15 cellular contexts compared by ENCODE assay signal in genomic region chr18:69839497-69839896, GRCh38.
DNase-seq lines count a peak whose midpoint lies in the region; ATAC-seq and TF ChIP-seq lines count a peak whose summit lies in the region.
"Had no signal": no experiment of that assay in that cellular context is flagged by ENCODE, and none has a peak within 500 bp of the region (broad histone marks: within the 10 kb centered on the region; RNA-seq: fewer than 3 reads in every experiment).

No MANE protein-coding gene starts in this region.

- H3K27me3 Mint-ChIP-seq in chondrocyte (ENCODE audit: low read depth) (no peaks in the 10 kb centered on the region), immature natural killer cell (ENCODE audit: low read depth in 3 of 3) (peaks cover 3 to 6% (median 4%) of the 10 kb centered on the region in 3 donors), Calu3 (ENCODE audit: unreplicated experiment) (no peaks in the 10 kb centered on the region)
- H3K27me3 Mint-ChIP-seq in activated naive CD4-positive, alpha-beta T cell treated with anti-CD3 and anti-CD28 coated beads, Interleukin-2, amount 10 ng/mL, durations not matched to agents 7 days and 5 days, result no peaks in the 10 kb centered on the region

- no peak overlapping the region for H3K4me2 ChIP-seq in IMR-90 (ENCODE audit: low read depth, low read length)
- peak overlapping the region; percentile 85 for H3K4me2 ChIP-seq in skeletal muscle satellite cell (ENCODE audit: low read length)

- H3K79me1 ChIP-seq in IMR-90 (ENCODE audit: low read depth in 1 of 2, low read length in 2 of 2), result no peaks in the 10 kb centered on the region

- H3K27ac Mint-ChIP-seq in chondrocyte (ENCODE audit: unreplicated experiment) (no peak overlapping the region), immature natural killer cell (no peak overlapping the region), Calu3 (ENCODE audit: unreplicated experiment) (no peak overlapping the region)
- H3K27ac Mint-ChIP-seq in activated naive CD4-positive, alpha-beta T cell treated with anti-CD3 and anti-CD28 coated beads, Interleukin-2, amount 10 ng/mL, durations not matched to agents 7 days and 5 days, result no peak overlapping the region
- H3K27ac Mint-ChIP-seq: CD8-positive, alpha-beta T cell; IgD-negative memory B cell had no signal

- H3K9me3 Mint-ChIP-seq in chondrocyte (ENCODE audit: low read depth), result no peaks in the 10 kb centered on the region
- no peaks in the 10 kb centered on the region for H3K9me3 Mint-ChIP-seq in immature natural killer cell
- H3K9me3 Mint-ChIP-seq in Calu3 (ENCODE audit: low read depth, unreplicated experiment), result no peaks in the 10 kb centered on the region
- no peaks in the 10 kb centered on the region for H3K9me3 Mint-ChIP-seq in activated naive CD4-positive, alpha-beta T cell treated with anti-CD3 and anti-CD28 coated beads, Interleukin-2, amount 10 ng/mL, durations not matched to agents 7 days and 5 days
- H3K9me3 Mint-ChIP-seq: CD8-positive, alpha-beta T cell; IgD-negative memory B cell had no signal

- H3K14ac ChIP-seq in IMR-90 (replicated peaks; ENCODE audit: low read depth, low read length), result no peak overlapping the region

- H2BK5ac ChIP-seq in IMR-90 (ENCODE audit: low read depth, low read length, poor library complexity, severe bottlenecking), result no peak overlapping the region

- H4K91ac ChIP-seq in IMR-90 (ENCODE audit: insufficient read depth, low read depth, low read length), result no peak overlapping the region; the same call in 1 of the 2 replicates

- no peak for ATAC-seq in IMR-90 (ENCODE audit: low read depth)
- ATAC-seq: CD8-positive, alpha-beta T cell had no signal

- peaks cover 6% of the 10 kb centered on the region for H3K9me1 ChIP-seq in IMR-90 (ENCODE audit: insufficient read depth, low read length)

- H2BK20ac ChIP-seq in IMR-90 (ENCODE audit: low read depth, low read length), result peak overlapping the region; percentile 65

- H2AFZ ChIP-seq in IMR-90 (replicated peaks; ENCODE audit: low read length, poor library complexity), result no peak overlapping the region

- no peak overlapping the region for H3K18ac ChIP-seq in IMR-90 (ENCODE audit: low read depth, low read length)

- no peaks in the 10 kb centered on the region for H4K20me1 ChIP-seq in IMR-90 (ENCODE audit: insufficient read depth, low read length)

- H3K36me3 ChIP-seq in ES-I3 (ENCODE audit: insufficient read depth, low read length) (no peaks in the 10 kb centered on the region; the same call in 1 of the 2 replicates), IMR-90 (ENCODE audit: control insufficient read depth, insufficient read depth, low read length) (no peaks in the 10 kb centered on the region), skeletal muscle satellite cell (ENCODE audit: insufficient read depth, low read length) (no peaks in the 10 kb centered on the region)

- no peak overlapping the region for H3K56ac ChIP-seq in IMR-90 (ENCODE audit: extremely low read depth, insufficient read depth, low read length)

- H3K36me3 Mint-ChIP-seq in chondrocyte (ENCODE audit: low read depth), result no peaks in the 10 kb centered on the region
- H3K36me3 Mint-ChIP-seq in immature natural killer cell, result peaks cover 14 to 29% (median 19%) of the 10 kb centered on the region in 3 donors
- no peaks in the 10 kb centered on the region for H3K36me3 Mint-ChIP-seq in Calu3 (ENCODE audit: insufficient read depth, unreplicated experiment)
- peaks cover 8% of the 10 kb centered on the region for H3K36me3 Mint-ChIP-seq in activated naive CD4-positive, alpha-beta T cell treated with anti-CD3 and anti-CD28 coated beads, Interleukin-2, amount 10 ng/mL, durations not matched to agents 7 days and 5 days
- H3K36me3 Mint-ChIP-seq: IgD-negative memory B cell had no signal

- H2BK120ac ChIP-seq in IMR-90 (ENCODE audit: low read depth, low read length), result peak overlapping the region; percentile 33

- TF ChIP-seq POLR2A in IMR-90 (IDR thresholded peaks at IDR 0.05; ENCODE audit: low read depth, low read length), result no peak

- WGBS in IMR-90 (ENCODE audit: extremely low coverage in 2 of 2, insufficient read length in 1 of 2), 2 experiments, result 100% methylated on average over 1 of the region's 11 CpGs; no CpG with 5 or more reads in 1 of the 2 experiments

- H3K23ac ChIP-seq in IMR-90 (ENCODE audit: low read depth, low read length), result no peak overlapping the region

- DNase-seq in IMR-90 (no peak), chondrocyte (ENCODE audit: low spot score) (peak; percentile 91), immature natural killer cell (no peak), Calu3 (no peak)
- no peak for DNase-seq in activated naive CD4-positive, alpha-beta T cell treated with anti-CD3 and anti-CD28 coated beads, Interleukin-2, amount 10 ng/mL, durations not matched to agents 7 days and 5 days
- DNase-seq: AML-193; CD8-positive, alpha-beta T cell; NCI-H1694; NCI-H2081 treated with DMSO at 0.1 percent for 48 hours; NCI-H2171 treated with DMSO at 0.1 percent for 48 hours; NCI-H524 treated with DMSO at 0.1 percent for 48 hours; SHP77 had no signal

- dilution Hi-C loops in IMR-90 (cut with HindIII; ENCODE audit: low sequenced_read_pairs, unreplicated experiment), result no loop called here

- H2BK15ac ChIP-seq in IMR-90 (ENCODE audit: low read depth, low read length), result no peak overlapping the region; the same call in 2 of the 3 replicates

- intact Hi-C loops in IMR-90 (cut with micrococcal nuclease), result no loop called here
- intact Hi-C loops in Calu3 (cut with micrococcal nuclease; ENCODE audit: unreplicated experiment), result no loop called here

- no peak overlapping the region for H2AK9ac ChIP-seq in IMR-90 (replicated peaks; ENCODE audit: low read depth, low read length, poor library complexity)

- H3K4me1 ChIP-seq in ES-I3 (ENCODE audit: insufficient read depth, low read length) (no peaks in the 10 kb centered on the region; the same call in 1 of the 2 replicates), IMR-90 (ENCODE audit: control insufficient read depth, insufficient read depth, low read length) (peaks cover 9% of the 10 kb centered on the region), skeletal muscle satellite cell (ENCODE audit: control insufficient read depth, insufficient read depth, low read length) (peaks cover 15% of the 10 kb centered on the region)

- TF ChIP-seq CTCF in IMR-90 (conservative IDR thresholded peaks at IDR 0.05; ENCODE audit: low read depth, low read length), result no peak
- no peak for TF ChIP-seq CTCF in chondrocyte (IDR thresholded peaks at IDR 0.05)
- TF ChIP-seq CTCF in Calu3 (IDR thresholded peaks at IDR 0.05; ENCODE audit: unreplicated experiment), result no peak

- H3K4me1 Mint-ChIP-seq in chondrocyte (ENCODE audit: low read depth) (peaks cover 4% of the 10 kb centered on the region), immature natural killer cell (no peaks in the 10 kb centered on the region), Calu3 (ENCODE audit: low read depth, unreplicated experiment) (no peaks in the 10 kb centered on the region)
- H3K4me1 Mint-ChIP-seq in activated naive CD4-positive, alpha-beta T cell treated with anti-CD3 and anti-CD28 coated beads, Interleukin-2, amount 10 ng/mL, durations not matched to agents 7 days and 5 days, result no peaks in the 10 kb centered on the region
- H3K4me1 Mint-ChIP-seq: IgD-negative memory B cell had no signal

- H3K27ac ChIP-seq in IMR-90 (ENCODE audit: insufficient read depth, low read length), result no peak overlapping the region

- no peak overlapping the region for H4K8ac ChIP-seq in IMR-90 (ENCODE audit: low read depth in 2 of 2, low read length in 2 of 2)

- in situ Hi-C loops in IMR-90 (cut with MboI; ENCODE audit: low sequenced_read_pairs), result no loop called here

- CTCF ChIA-PET in IMR-90 (lab: Yijun Ruan, JAX) (interaction anchor here (0.6 kb wide), 1 partner anchor 1825 kb away, joined by 3 read pairs; no protein-coding TSS in a partner anchor), Calu3 (lab: Charles Lee) (no interaction called here)
- CTCF ChIA-PET in activated naive CD4-positive, alpha-beta T cell treated with anti-CD3 and anti-CD28 coated beads, Interleukin-2, amount 10 ng/mL, durations not matched to agents 7 days and 5 days (lab: Charles Lee), result interaction anchor here (1.9 kb wide), 1 partner anchor 245 kb away, joined by 5 read pairs; no protein-coding TSS in a partner anchor

- TF ChIP-seq RAD21 in IMR-90 (IDR thresholded peaks at IDR 0.05; ENCODE audit: low read length), result no peak

- peak overlapping the region; percentile 20; the same call in 1 of the 2 replicates for H2AK5ac ChIP-seq in IMR-90 (ENCODE audit: low read depth, low read length)

- no peaks in the 10 kb centered on the region for H3K27me3 ChIP-seq in IMR-90 (ENCODE audit: control insufficient read depth, insufficient read depth, low read length)
- no peaks in the 10 kb centered on the region for H3K27me3 ChIP-seq in skeletal muscle satellite cell (ENCODE audit: control insufficient read depth, insufficient read depth, low read length)

- no peaks in the 10 kb centered on the region for H3K9me3 ChIP-seq in ES-I3 (ENCODE audit: control insufficient read depth, insufficient read depth, low read length)
- H3K9me3 ChIP-seq in IMR-90 (ENCODE audit: control insufficient read depth, insufficient read depth, low read length), result no peaks in the 10 kb centered on the region
- no peaks in the 10 kb centered on the region for H3K9me3 ChIP-seq in skeletal muscle satellite cell (replicated peaks; ENCODE audit: low read length)

- no peak overlapping the region for H3K4me3 ChIP-seq in IMR-90 (ENCODE audit: insufficient read depth, low read depth, low read length)
- peak overlapping the region; percentile 66 for H3K4me3 ChIP-seq in skeletal muscle satellite cell (ENCODE audit: low read length)

- no peak overlapping the region for H3K4me3 Mint-ChIP-seq in chondrocyte (ENCODE audit: unreplicated experiment)
- no peak overlapping the region for H3K4me3 Mint-ChIP-seq in immature natural killer cell
- no peak overlapping the region for H3K4me3 Mint-ChIP-seq in Calu3 (ENCODE audit: low read depth, unreplicated experiment)
- H3K4me3 Mint-ChIP-seq in activated naive CD4-positive, alpha-beta T cell treated with anti-CD3 and anti-CD28 coated beads, Interleukin-2, amount 10 ng/mL, durations not matched to agents 7 days and 5 days, result no peak overlapping the region
- H3K4me3 Mint-ChIP-seq: CD8-positive, alpha-beta T cell had no signal

- H3K9ac ChIP-seq in ES-I3 (ENCODE audit: low read depth, low read length) (peak overlapping the region; percentile 44; the same call in 1 of the 2 replicates), IMR-90 (ENCODE audit: low read depth, low read length) (no peak overlapping the region), skeletal muscle satellite cell (ENCODE audit: low read depth, low read length) (no peak overlapping the region)

- POLR2A ChIA-PET in IMR-90 (lab: Charles Lee; ENCODE audit: unreplicated experiment), result no interaction called here

- BruUV-seq in IMR-90 (replicated peaks; lab: Mats Ljungman, UMichigan), result no TSS peak
- no TSS peak for BruUV-seq in Calu3 (replicated peaks; lab: Mats Ljungman, UMichigan)

- no peak overlapping the region for H4K5ac ChIP-seq in IMR-90 (ENCODE audit: low read depth, low read length)

- peak overlapping the region; percentile 7; the same call in 1 of the 2 replicates for H3K4ac ChIP-seq in IMR-90 (ENCODE audit: low read depth, low read length)

TF ChIP-seq in IMR-90, 13 proteins besides CTCF, POLR2A, EP300 and RAD21 (continues in another document):
- TF ChIP-seq RCOR1 (IDR thresholded peaks at IDR 0.05; ENCODE audit: insufficient replicate concordance, low read length), result no peak
- TF ChIP-seq RFX5 (IDR thresholded peaks at IDR 0.05; ENCODE audit: low read depth, low read length), result no peak
- TF ChIP-seq MAZ (IDR thresholded peaks at IDR 0.05; ENCODE audit: borderline replicate concordance, low read depth, low read length), result no peak
